ENCODE assay signal across 34 cellular contexts in genomic region chr1:190183588-190183987, GRCh38.
"Had no signal": no experiment of that assay in that cellular context is flagged by ENCODE, and none has a peak within 500 bp of the region (broad histone marks: within the 10 kb centered on the region; RNA-seq: fewer than 3 reads in every experiment).

No MANE protein-coding gene starts in this region.

- H3K4me3 ChIP-seq: MG63 had no signal

- H3K36me3 ChIP-seq: MG63 had no signal

- H3K27me3 ChIP-seq: MG63 had no signal

- DNase-seq: Karpas-422, Kasumi-1, MG63, MM.1S, MV-4-11, NCI-H1048, NCI-H1092, NCI-H1092 treated with DMSO at 0.1 percent for 48 hours, NCI-H1105, NCI-H1105 treated with DMSO at 0.1 percent for 48 hours, NCI-H1417, NCI-H1417 treated with DMSO at 0.1 percent for 48 hours, NCI-H1436, NCI-H1436 treated with DMSO at 0.1 percent for 48 hours, NCI-H146, NCI-H1694, NCI-H1694 treated with DMSO at 0.1 percent for 48 hours, NCI-H187, NCI-H187 treated with DMSO at 0.1 percent for 48 hours, NCI-H1930, NCI-H2029, NCI-H2029 treated with DMSO at 0.1 percent for 48 hours, NCI-H2081, NCI-H2081 treated with DMSO at 0.1 percent for 48 hours, NCI-H2107, NCI-H2171, NCI-H2171 treated with DMSO at 0.1 percent for 48 hours, NCI-H2227 treated with DMSO at 0.1 percent for 48 hours, NCI-H226, NCI-H345, NCI-H446, NCI-H446 treated with DMSO at 0.1 percent for 48 hours, NCI-H510A, NCI-H510A treated with DMSO at 0.1 percent for 48 hours had no signal

- H3K9me3 ChIP-seq: MG63 had no signal
